8 cellular contexts compared by ENCODE assay signal in the genomic region with DNA sequence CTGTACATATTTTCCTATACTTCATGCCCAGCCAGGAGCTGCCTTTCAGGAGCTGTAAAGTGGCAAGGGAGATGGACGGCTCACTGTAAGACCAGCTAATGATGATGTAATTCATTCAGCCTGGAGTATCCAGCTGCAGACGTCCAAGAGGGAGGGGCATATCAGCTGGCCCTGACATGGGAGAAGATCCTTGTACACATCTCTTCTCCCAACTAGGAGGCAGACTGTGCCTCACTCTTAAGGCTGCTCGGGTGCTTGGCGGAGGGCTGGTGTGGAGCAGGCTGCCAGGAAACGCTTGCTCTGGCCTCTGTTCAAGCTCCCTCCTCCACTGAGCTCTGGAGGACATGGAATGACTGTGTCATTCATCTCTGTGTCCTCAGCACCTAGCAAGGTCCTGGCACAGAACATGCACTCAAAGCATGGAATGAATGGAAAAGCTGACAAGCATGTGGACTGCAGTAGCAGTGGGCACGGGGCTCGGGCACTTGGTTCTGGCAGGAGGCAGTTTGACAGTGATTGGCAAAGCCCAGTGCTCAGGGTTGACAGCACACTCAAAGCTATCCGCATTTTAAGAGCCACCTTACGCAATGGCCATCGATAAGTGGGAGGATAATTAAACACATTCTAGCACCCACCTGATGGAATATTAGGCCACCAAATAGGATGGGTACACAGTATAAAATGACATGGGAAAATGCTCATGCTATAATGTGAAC.
A peak's percentile ranks its signal among the peaks of the same experiment; 100 is the strongest.
DNase-seq lines count a peak whose midpoint lies in the region; ATAC-seq and TF ChIP-seq lines count a peak whose summit lies in the region.

No MANE protein-coding gene starts in this region.

- peaks cover 35% of the 10 kb centered on the region for H3K4me1 Mint-ChIP-seq in activated T-helper 17 cell treated with anti-CD3 and anti-CD28 coated beads, Interleukin-2, amount 50 U/mL, for 72 hours

- peaks cover 95% of the 10 kb centered on the region for H3K36me3 Mint-ChIP-seq in activated T-helper 17 cell treated with anti-CD3 and anti-CD28 coated beads, Interleukin-2, amount 50 U/mL, for 72 hours (ENCODE audit: low read depth)

- peak; percentile 52 for DNase-seq in NCI-H82 (lab: John Stamatoyannopoulos, UW)
- no peak for DNase-seq in NCI-H82 treated with DMSO at 0.1 percent for 48 hours (lab: John Stamatoyannopoulos, UW; ENCODE audit: unreplicated experiment)
- DNase-seq in left ventricle myocardium superior = peak; percentile 86
- peak; percentile 56 for DNase-seq in smooth muscle cell of the brain vasculature (ENCODE audit: low read depth, low spot score)
- DNase-seq in GM20000 (ENCODE audit: low spot score) = no peak
- DNase-seq in iPS-NIHi11 (ENCODE audit: low spot score) = no peak

- no peak for ATAC-seq in activated T-helper 17 cell treated with anti-CD3 and anti-CD28 coated beads, Interleukin-2, amount 50 U/mL, for 72 hours (replicated peaks)
- peak; percentile 86 for ATAC-seq in left ventricle myocardium superior
- ATAC-seq in GM19328 (IDR thresholded peaks at IDR 0.05; ENCODE audit: unreplicated experiment) = no peak

- no peaks in the 10 kb centered on the region for H3K9me3 Mint-ChIP-seq in activated T-helper 17 cell treated with anti-CD3 and anti-CD28 coated beads, Interleukin-2, amount 50 U/mL, for 72 hours

- peak overlapping the region; percentile 87 for H3K27ac Mint-ChIP-seq in activated T-helper 17 cell treated with anti-CD3 and anti-CD28 coated beads, Interleukin-2, amount 50 U/mL, for 72 hours

- intact Hi-C loops in left ventricle myocardium superior (cut with micrococcal nuclease) = no loop called here

- peak overlapping the region; percentile 13 for H3K4me3 Mint-ChIP-seq in activated T-helper 17 cell treated with anti-CD3 and anti-CD28 coated beads, Interleukin-2, amount 50 U/mL, for 72 hours

- no peaks in the 10 kb centered on the region for H3K27me3 Mint-ChIP-seq in activated T-helper 17 cell treated with anti-CD3 and anti-CD28 coated beads, Interleukin-2, amount 50 U/mL, for 72 hours

- no peak for TF ChIP-seq CTCF in GM20000 (IDR thresholded peaks at IDR 0.05; ENCODE audit: extremely low read depth, missing control alignments)

Comparison
In these comparisons a context has a peak if more than half of its experiments do, and no peak if none do; other contexts are left out.
1. DNase-seq: peak in NCI-H82 (single experiment), left ventricle myocardium superior (single experiment) and smooth muscle cell of the brain vasculature (single experiment); none in NCI-H82 treated with DMSO at 0.1 percent for 48 hours (single experiment), GM20000 (single experiment) and iPS-NIHi11 (single experiment).